Comparison of ENCODE assay signal across 2 cellular contexts in the genomic region with DNA sequence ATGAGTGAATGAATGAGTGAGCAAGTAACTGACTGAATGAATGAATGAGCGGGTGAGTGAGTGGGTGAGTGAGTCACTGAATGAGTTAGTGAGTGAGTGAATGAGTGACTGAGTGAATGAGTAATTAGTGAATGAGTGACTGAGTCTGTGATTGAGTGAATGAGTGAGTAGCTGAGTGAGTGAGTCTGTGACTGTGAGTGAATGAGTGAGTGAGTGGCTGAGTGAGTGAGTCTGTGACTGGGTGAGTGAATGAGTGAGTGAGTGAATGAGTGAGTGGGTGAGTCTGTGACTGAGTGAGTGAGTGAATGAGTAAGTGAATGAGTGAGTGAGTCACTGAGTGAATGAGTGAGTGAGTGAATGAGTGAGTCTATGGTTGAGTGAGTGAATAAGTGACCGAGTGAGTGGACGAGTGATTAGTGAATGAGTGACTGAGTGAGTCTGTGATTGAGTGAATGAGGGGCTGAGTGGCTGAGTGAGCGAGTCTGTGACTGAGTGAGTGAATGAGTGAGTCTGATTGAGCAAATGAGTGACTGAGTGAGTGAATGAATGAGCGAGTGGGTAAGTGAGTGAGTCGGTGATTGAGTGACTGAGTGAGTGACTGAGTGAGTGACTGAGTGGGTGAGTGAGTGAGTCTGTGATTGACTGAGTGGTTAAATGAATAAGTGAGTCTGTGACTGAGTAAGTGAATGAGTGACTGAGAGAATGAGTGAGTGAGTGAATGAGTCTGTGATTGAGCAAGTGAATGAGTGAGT.
TF ChIP-seq lines count a peak whose summit lies in the region.

No MANE protein-coding gene starts in this region.

TF ChIP-seq in IMR-90, 13 proteins besides CTCF, POLR2A, EP300 and RAD21:
- no peak for TF ChIP-seq FOS (IDR thresholded peaks at IDR 0.05; ENCODE audit: low read depth, low read length)
- no peak for TF ChIP-seq MAZ (IDR thresholded peaks at IDR 0.05; ENCODE audit: borderline replicate concordance, low read depth, low read length)
- no peak for TF ChIP-seq MXI1 (IDR thresholded peaks at IDR 0.05; ENCODE audit: borderline replicate concordance, low read depth, low read length)
- TF ChIP-seq, protein P1, sequence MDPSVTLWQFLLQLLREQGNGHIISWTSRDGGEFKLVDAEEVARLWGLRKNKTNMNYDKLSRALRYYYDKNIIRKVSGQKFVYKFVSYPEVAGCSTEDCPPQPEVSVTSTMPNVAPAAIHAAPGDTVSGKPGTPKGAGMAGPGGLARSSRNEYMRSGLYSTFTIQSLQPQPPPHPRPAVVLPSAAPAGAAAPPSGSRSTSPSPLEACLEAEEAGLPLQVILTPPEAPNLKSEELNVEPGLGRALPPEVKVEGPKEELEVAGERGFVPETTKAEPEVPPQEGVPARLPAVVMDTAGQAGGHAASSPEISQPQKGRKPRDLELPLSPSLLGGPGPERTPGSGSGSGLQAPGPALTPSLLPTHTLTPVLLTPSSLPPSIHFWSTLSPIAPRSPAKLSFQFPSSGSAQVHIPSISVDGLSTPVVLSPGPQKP (IDR thresholded peaks at IDR 0.05; ENCODE audit: borderline replicate concordance, low read depth, low read length), result no peak
- no peak for TF ChIP-seq NFE2L2 (IDR thresholded peaks at IDR 0.05; ENCODE audit: low read depth, low read length)
- TF ChIP-seq SMC3 (IDR thresholded peaks at IDR 0.05; ENCODE audit: low read depth, low read length), result no peak
- no peak for TF ChIP-seq BHLHE40 (IDR thresholded peaks at IDR 0.05; ENCODE audit: low read depth, low read length)

TF ChIP-seq in H1, 55 proteins besides CTCF, POLR2A, EP300 and RAD21:
- TF ChIP-seq SP4 (IDR thresholded peaks at IDR 0.05; ENCODE audit: low read length) (no peak), KDM1A (IDR thresholded peaks at IDR 0.05; ENCODE audit: borderline replicate concordance, low read length) (no peak), GABPA (IDR thresholded peaks at IDR 0.05; ENCODE audit: borderline replicate concordance, insufficient read depth, low read length) (no peak), ASH2L (IDR thresholded peaks at IDR 0.05; ENCODE audit: low read length) (peak; percentile 99)
